ENCODE assay signal across 15 cellular contexts in the genomic region with DNA sequence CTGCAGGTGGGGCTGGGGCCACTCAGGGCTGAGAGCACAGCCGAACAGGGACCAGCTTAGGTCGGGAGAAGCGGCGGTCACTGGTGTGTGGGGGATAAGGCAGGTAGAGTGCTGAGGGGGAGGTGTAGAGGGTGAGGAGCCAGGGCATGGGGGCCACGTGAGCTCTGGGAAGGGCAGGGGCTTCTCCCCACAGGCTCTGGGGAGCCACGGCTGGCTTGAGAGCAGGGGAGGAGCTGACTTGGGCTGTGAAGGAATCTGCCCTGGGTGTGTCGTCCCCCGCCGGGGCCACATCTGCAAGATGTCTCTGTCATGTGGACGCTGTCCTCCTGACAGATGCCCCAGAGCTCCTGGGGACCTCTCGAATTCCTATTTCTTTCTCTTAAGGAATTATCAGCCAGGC. TPM values are rescaled to one million over a fixed set of nuclear protein-coding genes. Genes with fewer than 3 reads are reported as not detected.
DNase-seq lines count a peak whose midpoint lies in the region; ATAC-seq and TF ChIP-seq lines count a peak whose summit lies in the region.
"Had no signal": no experiment of that assay in that cellular context is flagged by ENCODE, and none has a peak within 500 bp of the region (broad histone marks: within the 10 kb centered on the region; RNA-seq: fewer than 3 reads in every experiment).

No MANE protein-coding gene starts in this region.

- TF ChIP-seq POLR2A in gastrocnemius medialis (IDR thresholded peaks at IDR 0.05) = no peak

- H3K4me3 Mint-ChIP-seq in stimulated activated effector memory CD8-positive, alpha-beta T cell treated with anti-CD3 and anti-CD28 coated beads, Interleukin-12 subunit alpha, Interleukin-12 subunit beta, amount 100 ng/mL, for 72 hours = no peak overlapping the region
- H3K4me3 Mint-ChIP-seq: B cell; CD4-positive, alpha-beta T cell; H9 had no signal

- TF ChIP-seq CTCF in C4-2B (conservative IDR thresholded peaks at IDR 0.05) (no peak), VCaP (conservative IDR thresholded peaks at IDR 0.05) (no peak), gastrocnemius medialis (IDR thresholded peaks at IDR 0.05 in 4 of 5, conservative IDR thresholded peaks at IDR 0.05 in 1 of 5) (no peak)

- DNase-seq in left kidney (ENCODE audit: low read depth, low spot score) (peak; percentile 57), SIG-M5 treated with dmso at 0.1 percent for 504 hours (lab: John Stamatoyannopoulos, UW; ENCODE audit: unreplicated experiment) (no peak), gastrocnemius medialis (no peak), GF-D8 (lab: John Stamatoyannopoulos, UW) (no peak)
- DNase-seq in stimulated activated effector memory CD8-positive, alpha-beta T cell treated with anti-CD3 and anti-CD28 coated beads, Interleukin-12 subunit alpha, Interleukin-12 subunit beta, amount 100 ng/mL, for 72 hours (ENCODE audit: low spot score in 2 of 2) = no peak
- DNase-seq: Caco-2; CD4-positive, alpha-beta T cell; GOT3; H9 had no signal

- no peaks in the 10 kb centered on the region for H3K27me3 ChIP-seq in gastrocnemius medialis

- ATAC-seq in stimulated activated effector memory CD8-positive, alpha-beta T cell treated with anti-CD3 and anti-CD28 coated beads, Interleukin-12 subunit alpha, Interleukin-12 subunit beta, amount 100 ng/mL, for 72 hours = no peak
- no peak for ATAC-seq in gastrocnemius medialis
- ATAC-seq: HepG2 had no signal

- peak overlapping the region; percentile 64 for H3K27ac Mint-ChIP-seq in stimulated activated effector memory CD8-positive, alpha-beta T cell treated with anti-CD3 and anti-CD28 coated beads, Interleukin-12 subunit alpha, Interleukin-12 subunit beta, amount 100 ng/mL, for 72 hours
- H3K27ac Mint-ChIP-seq: B cell; CD4-positive, alpha-beta T cell; IgD-negative memory B cell had no signal

- H3K9me3 Mint-ChIP-seq in stimulated activated effector memory CD8-positive, alpha-beta T cell treated with anti-CD3 and anti-CD28 coated beads, Interleukin-12 subunit alpha, Interleukin-12 subunit beta, amount 100 ng/mL, for 72 hours = no peaks in the 10 kb centered on the region
- H3K9me3 Mint-ChIP-seq: CD4-positive, alpha-beta T cell; H9; IgD-negative memory B cell had no signal

- no peaks in the 10 kb centered on the region for H3K9me3 ChIP-seq in gastrocnemius medialis
- H3K9me3 ChIP-seq: Caco-2 had no signal

- H3K27ac ChIP-seq in C4-2B (peak overlapping the region; percentile 25; the same call in 1 of the 2 replicates), VCaP (peak overlapping the region; percentile 64), gastrocnemius medialis (no peak overlapping the region)

- no peaks in the 10 kb centered on the region for H3K36me3 ChIP-seq in gastrocnemius medialis

- H3K4me1 ChIP-seq in gastrocnemius medialis = peaks cover 0 to 6% of the 10 kb centered on the region in 2 donors
- H3K4me1 ChIP-seq: Caco-2 had no signal

- no peak overlapping the region for H3K4me3 ChIP-seq in gastrocnemius medialis

- intact Hi-C loops in gastrocnemius medialis (cut with DNase I; ENCODE audit: low total_unique reads) = no loop called here

- no peaks in the 10 kb centered on the region for H3K36me3 Mint-ChIP-seq in stimulated activated effector memory CD8-positive, alpha-beta T cell treated with anti-CD3 and anti-CD28 coated beads, Interleukin-12 subunit alpha, Interleukin-12 subunit beta, amount 100 ng/mL, for 72 hours
- H3K36me3 Mint-ChIP-seq: IgD-negative memory B cell had no signal

- no peaks in the 10 kb centered on the region for H3K4me1 Mint-ChIP-seq in stimulated activated effector memory CD8-positive, alpha-beta T cell treated with anti-CD3 and anti-CD28 coated beads, Interleukin-12 subunit alpha, Interleukin-12 subunit beta, amount 100 ng/mL, for 72 hours
- H3K4me1 Mint-ChIP-seq: B cell, IgD-negative memory B cell had no signal

- in situ Hi-C loops in gastrocnemius medialis (cut with MboI; ENCODE audit: low sequenced_read_pairs in 4 of 4) = no loop called here

RNA-seq across cellular contexts. Expression of gene SH3TC1, which starts 15.0 kb away (rescaled TPM):
- 1 to 10 TPM; 2.9 to 8.5 (median 5.8) TPM for total RNA-seq in gastrocnemius medialis

RNA-seq across cellular contexts. Expression of gene HTRA3, which starts 55.5 kb away (rescaled TPM):
- total RNA-seq in gastrocnemius medialis = 10 to 100 TPM in 3 of 4 donors, 1 to 10 TPM in 1; 8.4 to 22.2 (median 16.0) TPM
- total RNA-seq: A172; B cell; CD4-positive, alpha-beta T cell; HepG2 had no signal

RNA-seq across cellular contexts. Expression of gene ABLIM2, which starts 55.5 kb away (rescaled TPM):
- total RNA-seq in gastrocnemius medialis = 100 to 1,000 TPM; 177 to 281 (median 244) TPM

Comparison
In these comparisons a context has a peak if more than half of its experiments do, and no peak if none do; other contexts are left out.
1. H3K27ac ChIP-seq: peak in C4-2B (single experiment) and VCaP (single experiment); none in gastrocnemius medialis (0 of 4).